ENCODE assay signal across 1 cellular context in genomic region chr1:56524263-56524662, GRCh38.
TF ChIP-seq lines count a peak whose summit lies in the region.

No MANE protein-coding gene starts in this region.

TF ChIP-seq in GM12878, 131 proteins besides CTCF, POLR2A, EP300 and RAD21:
- TF ChIP-seq REST (IDR thresholded peaks at IDR 0.05; ENCODE audit: low read depth, low read length) (no peak), ZNF622 (IDR thresholded peaks at IDR 0.05) (no peak), CREB1 (IDR thresholded peaks at IDR 0.05; ENCODE audit: low read depth) (peak; percentile 14; the same call in 1 of the 2 replicates), EED (IDR thresholded peaks at IDR 0.05; ENCODE audit: low read depth) (peak; percentile 41; the same call in 1 of the 2 replicates), SMAD1 (IDR thresholded peaks at IDR 0.05; ENCODE audit: low read depth, partially characterized antibody) (no peak), CBFB (IDR thresholded peaks at IDR 0.05; ENCODE audit: low read depth) (no peak), BMI1 (IDR thresholded peaks at IDR 0.05; ENCODE audit: borderline replicate concordance) (no peak), ZNF592 (IDR thresholded peaks at IDR 0.05) (no peak), ZBTB33 (IDR thresholded peaks at IDR 0.05) (no peak), BHLHE40 (IDR thresholded peaks at IDR 0.05; ENCODE audit: borderline replicate concordance in 1 of 2, low read depth in 2 of 2, low read length in 1 of 2) (no peak), SP1 (IDR thresholded peaks at IDR 0.05; ENCODE audit: low read depth, low read length) (no peak), ZNF24 (IDR thresholded peaks at IDR 0.05) (no peak), ETV6 (conservative IDR thresholded peaks at IDR 0.05 in 1 of 2, IDR thresholded peaks at IDR 0.05 in 1 of 2; ENCODE audit: borderline replicate concordance in 1 of 2, low read depth in 1 of 2) (0 out of 4 replicates have a peak, but pooled peaks of 1 of the 2 experiments have one; percentile 34), RELB (IDR thresholded peaks at IDR 0.05; ENCODE audit: low read depth) (no peak), ZNF687 (IDR thresholded peaks at IDR 0.05) (no peak), NKRF (conservative IDR thresholded peaks at IDR 0.05) (no peak), CREM (IDR thresholded peaks at IDR 0.05; ENCODE audit: low read depth) (0 out of 2 replicates have a peak, but pooled peaks have one; percentile 44), RBBP5 (conservative IDR thresholded peaks at IDR 0.05) (no peak)
